In genomic region chr18:49206717-49207116, GRCh38 we compare ENCODE assay signal across 14 cellular contexts.
DNase-seq lines count a peak whose midpoint lies in the region; TF ChIP-seq lines count a peak whose summit lies in the region.
"Had no signal": no experiment of that assay in that cellular context is flagged by ENCODE, and none has a peak within 500 bp of the region (broad histone marks: within the 10 kb centered on the region; RNA-seq: fewer than 3 reads in every experiment).

No MANE protein-coding gene starts in this region.

- DNase-seq in Daoy (ENCODE audit: low read depth) (peak; percentile 14), LHCN-M2 (ENCODE audit: low read depth) (peak; percentile 22), astrocyte of the cerebellum (ENCODE audit: low read depth) (no peak), kidney tubule cell (ENCODE audit: low spot score) (peak; percentile 54), inferior parietal cortex (ENCODE audit: extremely low spot score) (no peak), GM13977 (ENCODE audit: low spot score) (no peak)
- DNase-seq in CD8-positive, alpha-beta memory T cell = no peak
- DNase-seq: activated CD8-positive, alpha-beta memory T cell treated with anti-CD3 and anti-CD28 coated beads for 24 hours; anterior cingulate cortex; DMS153; Karpas-422; NCI-H510A; pancreas had no signal

- no peaks in the 10 kb centered on the region for H3K9me3 ChIP-seq in CD8-positive, alpha-beta memory T cell (ENCODE audit: low read length)
- H3K9me3 ChIP-seq: pancreas, thoracic aorta had no signal

- TF ChIP-seq CTCF in astrocyte of the cerebellum (IDR thresholded peaks at IDR 0.05; ENCODE audit: low read depth, low read length, missing control alignments) (peak; percentile 36), GM13977 (IDR thresholded peaks at IDR 0.05; ENCODE audit: extremely low read depth, insufficient read depth, missing control alignments) (no peak)

- peaks cover 8 to 12% (median 12%) of the 10 kb centered on the region in 3 donors for H3K4me1 Mint-ChIP-seq in CD8-positive, alpha-beta memory T cell

- peaks cover 3% of the 10 kb centered on the region for H3K4me1 ChIP-seq in CD8-positive, alpha-beta memory T cell (ENCODE audit: insufficient read depth, low read length)
- H3K4me1 ChIP-seq: pancreas had no signal

- H3K36me3 ChIP-seq in CD8-positive, alpha-beta memory T cell (ENCODE audit: insufficient read depth, low read length) = no peaks in the 10 kb centered on the region
- H3K36me3 ChIP-seq: pancreas, thoracic aorta had no signal

- no peak overlapping the region for H3K4me3 ChIP-seq in astrocyte of the cerebellum (ENCODE audit: low read depth, low read length)
- H3K4me3 ChIP-seq in CD8-positive, alpha-beta memory T cell (ENCODE audit: low read length) = no peak overlapping the region
- H3K4me3 ChIP-seq: pancreas, thoracic aorta had no signal

- H3K27ac ChIP-seq in CD8-positive, alpha-beta memory T cell (ENCODE audit: low read depth, low read length) = no peak overlapping the region
- H3K27ac ChIP-seq: pancreas, thoracic aorta had no signal

- peak overlapping the region in 2 of 8 donors; percentile 5 to 47 for H3K27ac Mint-ChIP-seq in CD8-positive, alpha-beta memory T cell

- H3K27me3 ChIP-seq in CD8-positive, alpha-beta memory T cell (ENCODE audit: insufficient read depth, low read length, poor library complexity, severe bottlenecking) = no peaks in the 10 kb centered on the region
- H3K27me3 ChIP-seq: pancreas had no signal

- H3K27me3 Mint-ChIP-seq in CD8-positive, alpha-beta memory T cell = no peaks in the 10 kb centered on the region

- H3K9me3 Mint-ChIP-seq in CD8-positive, alpha-beta memory T cell = no peaks in the 10 kb centered on the region

- CTCF ChIA-PET in CD8-positive, alpha-beta memory T cell (lab: Charles Lee) = no interaction called here

- peaks cover 0 to 16% (median 5%) of the 10 kb centered on the region in 3 donors for H3K36me3 Mint-ChIP-seq in CD8-positive, alpha-beta memory T cell

- POLR2A ChIA-PET in CD8-positive, alpha-beta memory T cell (lab: Charles Lee) = no interaction called here

- in situ Hi-C loops in astrocyte of the cerebellum (cut with HindIII; ENCODE audit: low sequenced_read_pairs) = no loop called here
- in situ Hi-C loops in GM13977 (cut with MboI; ENCODE audit: low pct_unique_long_range_greater_than_20kb, low sequenced_read_pairs, unreplicated experiment) = no loop called here

- H3K4me3 Mint-ChIP-seq in CD8-positive, alpha-beta memory T cell = no peak overlapping the region

Comparison
In these comparisons a context has a peak if more than half of its experiments do, and no peak if none do; other contexts are left out.
1. DNase-seq: peak in Daoy (single experiment), LHCN-M2 (single experiment) and kidney tubule cell (single experiment); none in astrocyte of the cerebellum (single experiment), inferior parietal cortex (single experiment), GM13977 (single experiment) and CD8-positive, alpha-beta memory T cell (0 of 5).